Comparison of ENCODE assay signal across 8 cellular contexts in the genomic region with DNA sequence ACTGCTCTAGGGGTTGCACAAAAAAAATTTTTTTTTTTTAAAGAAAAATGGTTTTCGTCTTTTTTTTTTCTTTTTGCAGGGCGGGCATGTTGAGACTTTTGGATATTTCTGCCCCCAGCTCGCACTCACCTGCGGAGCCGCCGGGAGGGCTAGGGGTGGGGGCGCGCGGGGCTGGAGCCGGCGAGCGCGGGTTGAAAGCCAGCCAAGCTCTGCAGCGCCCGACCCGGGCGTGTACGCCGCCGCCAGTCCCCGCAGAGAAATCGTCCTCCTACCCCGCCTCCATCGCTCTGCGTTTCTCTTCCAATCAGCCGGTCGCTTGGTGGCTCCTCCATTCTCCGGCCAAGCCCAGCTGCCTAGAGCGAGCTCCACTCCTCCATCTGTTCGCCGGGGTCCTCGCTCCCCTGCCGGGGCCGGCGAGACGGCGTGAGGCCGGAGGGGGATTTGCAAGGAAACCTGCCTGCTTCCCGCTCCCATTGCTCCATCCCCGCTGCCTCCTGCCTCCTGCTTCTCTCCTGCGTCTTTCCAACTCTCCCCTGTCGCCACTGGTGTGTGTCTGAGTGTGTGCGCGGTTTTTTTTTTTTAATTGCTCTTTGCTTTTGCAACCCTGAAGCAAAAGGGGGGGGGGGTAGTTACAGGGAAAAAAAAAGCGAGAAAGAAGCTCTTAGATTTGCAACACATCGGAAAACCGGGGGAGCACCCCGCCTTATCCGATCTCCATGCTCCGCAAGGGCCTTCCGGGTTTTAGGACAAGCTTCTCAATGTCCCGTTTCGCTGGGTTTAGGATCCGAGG. TPM values are rescaled to one million over a fixed set of nuclear protein-coding genes. Genes with fewer than 3 reads are reported as not detected.
DNase-seq lines count a peak whose midpoint lies in the region; ATAC-seq and TF ChIP-seq lines count a peak whose summit lies in the region.

No MANE protein-coding gene starts in this region.

- H3K27ac ChIP-seq in naive thymus-derived CD4-positive, alpha-beta T cell (ENCODE audit: low read depth, low read length), result peak overlapping the region; percentile 90
- peak overlapping the region; percentile 95 to 96 for H3K27ac ChIP-seq in thoracic aorta

- CTCF ChIA-PET in naive thymus-derived CD4-positive, alpha-beta T cell (lab: Charles Lee), result interaction anchor here (0.6 to 4.4 kb wide), 7 partner anchors 10 to 1149 kb away, joined by 3 to 33 read pairs (median 3); no protein-coding TSS in a partner anchor

- ATAC-seq in naive thymus-derived CD4-positive, alpha-beta T cell, result peak; percentile 31
- no peak for ATAC-seq in thoracic aorta (ENCODE audit: insufficient number of reproducible peaks, low FRiP score, low read depth)
- no peak for ATAC-seq in GM18502 (IDR thresholded peaks at IDR 0.05; ENCODE audit: poor library complexity, unreplicated experiment)

- POLR2A ChIA-PET in naive thymus-derived CD4-positive, alpha-beta T cell (lab: Charles Lee), result interaction anchor here (0.6 to 14.1 kb wide), 21 partner anchors 8 to 282 kb away, joined by 3 to 319 read pairs (median 5); a partner anchor contains a TSS

- peak overlapping the region; percentile 93 to 99 (median 95) for H3K27ac Mint-ChIP-seq in naive thymus-derived CD4-positive, alpha-beta T cell

- H3K36me3 ChIP-seq in naive thymus-derived CD4-positive, alpha-beta T cell (ENCODE audit: control insufficient read depth in 2 of 3, insufficient read depth in 3 of 3, low read length in 3 of 3), result peaks cover 0 to 11% (median 0%) of the 10 kb centered on the region in 3 experiments
- no peaks in the 10 kb centered on the region for H3K36me3 ChIP-seq in thoracic aorta

- no peak for TF ChIP-seq CTCF in fibroblast of pulmonary artery (IDR thresholded peaks at IDR 0.05; ENCODE audit: low read length, missing control alignments)
- TF ChIP-seq CTCF in thoracic aorta (IDR thresholded peaks at IDR 0.05), result no peak

- H3K4me1 ChIP-seq in naive thymus-derived CD4-positive, alpha-beta T cell (ENCODE audit: control insufficient read depth in 2 of 2, insufficient read depth in 2 of 2, low read length in 2 of 2), result peaks cover 15 to 20% of the 10 kb centered on the region in 2 donors
- H3K4me1 ChIP-seq in thoracic aorta (ENCODE audit: control insufficient read depth in 1 of 2, low read depth in 2 of 2), result peaks cover 26 to 41% of the 10 kb centered on the region in 2 donors

- peak overlapping the region; percentile 93 to 99 (median 96) for H3K4me3 Mint-ChIP-seq in naive thymus-derived CD4-positive, alpha-beta T cell

- H3K36me3 Mint-ChIP-seq in naive thymus-derived CD4-positive, alpha-beta T cell, result peaks cover 0 to 14% (median 1%) of the 10 kb centered on the region in 5 donors

- no peaks in the 10 kb centered on the region for H3K27me3 ChIP-seq in naive thymus-derived CD4-positive, alpha-beta T cell (ENCODE audit: control insufficient read depth in 2 of 2, insufficient read depth in 2 of 2, low read length in 2 of 2)
- H3K27me3 ChIP-seq in thoracic aorta (replicated peaks; ENCODE audit: insufficient read depth), result no peaks in the 10 kb centered on the region

- H3K27me3 Mint-ChIP-seq in naive thymus-derived CD4-positive, alpha-beta T cell, result peaks cover 0 to 2% (median 0%) of the 10 kb centered on the region in 5 donors

- H3K9me3 ChIP-seq in naive thymus-derived CD4-positive, alpha-beta T cell (ENCODE audit: control insufficient read depth in 2 of 3, low read length in 3 of 3), result no peaks in the 10 kb centered on the region
- H3K9me3 ChIP-seq in thoracic aorta, result no peaks in the 10 kb centered on the region

- intact Hi-C loops in naive thymus-derived CD4-positive, alpha-beta T cell (cut with micrococcal nuclease), result loop anchor here in 1 of 2 donors (1.0 to 5.0 kb wide), 4 partner anchors 26 to 98 kb away; a partner anchor contains a TSS

- peak overlapping the region; percentile 83 for H3K4me3 ChIP-seq in fibroblast of pulmonary artery (replicated peaks; ENCODE audit: low read depth, low read length)
- H3K4me3 ChIP-seq in naive thymus-derived CD4-positive, alpha-beta T cell (ENCODE audit: low read length), result peak overlapping the region; percentile 96
- H3K4me3 ChIP-seq in thoracic aorta, result peak overlapping the region; percentile 89

- H3K9me3 Mint-ChIP-seq in naive thymus-derived CD4-positive, alpha-beta T cell, result peaks cover 0 to 5% (median 0%) of the 10 kb centered on the region in 11 donors

- peaks cover 23 to 30% (median 25%) of the 10 kb centered on the region in 7 donors for H3K4me1 Mint-ChIP-seq in naive thymus-derived CD4-positive, alpha-beta T cell

- DNase-seq in DMS53 treated with DMSO at 0.1 percent for 48 hours (lab: John Stamatoyannopoulos, UW; ENCODE audit: unreplicated experiment), result peak; percentile 79
- peak; percentile 82 for DNase-seq in LoVo (ENCODE audit: low spot score)
- peak; percentile 84 for DNase-seq in RKO (ENCODE audit: low spot score)
- DNase-seq in activated effector memory CD4-positive, alpha-beta T cell treated with anti-CD3 and anti-CD28 coated beads, Interleukin-2, amount 50 U/mL, for 16 hours, result peak; percentile 87
- DNase-seq in fibroblast of pulmonary artery (ENCODE audit: low read depth), result peak; percentile 83
- peak; percentile 41 to 74 (median 68) for DNase-seq in naive thymus-derived CD4-positive, alpha-beta T cell
- DNase-seq in thoracic aorta (ENCODE audit: low spot score), result no peak

RNA-seq across cellular contexts. Expression of a gene that starts 1.8 kb away (rescaled TPM):
- 100 to 1,000 TPM; 126 to 303 (median 175) TPM for total RNA-seq in naive thymus-derived CD4-positive, alpha-beta T cell
- polyA plus RNA-seq in naive thymus-derived CD4-positive, alpha-beta T cell, result 10 to 100 TPM; 49.0 to 84.7 TPM
- 10 to 100 TPM; 48.2 to 55.4 TPM for total RNA-seq in thoracic aorta

RNA-seq across cellular contexts. Expression of a gene that starts 21.6 kb away (rescaled TPM):
- total RNA-seq in naive thymus-derived CD4-positive, alpha-beta T cell, result 100 to 1,000 TPM in 4 of 5 experiments, 10 to 100 TPM in 1; 93.5 to 130 (median 124) TPM
- polyA plus RNA-seq in naive thymus-derived CD4-positive, alpha-beta T cell, result 10 to 100 TPM; 10.5 to 18.1 TPM
- total RNA-seq in thoracic aorta, result 10 to 100 TPM; 46.5 to 55.8 TPM

RNA-seq across cellular contexts. Expression of a gene that starts 34.5 kb away (rescaled TPM):
- total RNA-seq in naive thymus-derived CD4-positive, alpha-beta T cell, result 10 to 100 TPM; 34.9 to 56.0 (median 41.6) TPM
- polyA plus RNA-seq in naive thymus-derived CD4-positive, alpha-beta T cell, result 10 to 100 TPM; 21.8 to 24.4 TPM
- total RNA-seq in thoracic aorta, result 10 to 100 TPM; 20.4 to 42.8 TPM

RNA-seq across cellular contexts. Expression of a gene that starts 46.7 kb away (rescaled TPM):
- under 1 TPM in 1 of 5 experiments, not detected in 4; 0.15 TPM for total RNA-seq in naive thymus-derived CD4-positive, alpha-beta T cell
- not detected for polyA plus RNA-seq in naive thymus-derived CD4-positive, alpha-beta T cell
- under 1 TPM in 1 of 2 donors, not detected in 1; 0.56 TPM for total RNA-seq in thoracic aorta

RNA-seq across cellular contexts. Expression of a gene that starts 50.8 kb away (rescaled TPM):
- under 1 TPM in 1 of 5 experiments, not detected in 4; 0.34 TPM for total RNA-seq in naive thymus-derived CD4-positive, alpha-beta T cell
- under 1 TPM in 1 of 2 donors, not detected in 1; 0.08 TPM for polyA plus RNA-seq in naive thymus-derived CD4-positive, alpha-beta T cell
- 1 to 10 TPM; 2.3 to 3.9 TPM for total RNA-seq in thoracic aorta
